ENCODE assay signal across 17 cellular contexts in genomic region chr2:128444044-128444771, GRCh38.
A peak's percentile ranks its signal among the peaks of the same experiment; 100 is the strongest.
DNase-seq lines count a peak whose midpoint lies in the region; ATAC-seq and TF ChIP-seq lines count a peak whose summit lies in the region.
"Had no signal": no experiment of that assay in that cellular context is flagged by ENCODE, and none has a peak within 500 bp of the region (broad histone marks: within the 10 kb centered on the region; RNA-seq: fewer than 3 reads in every experiment).

No MANE protein-coding gene starts in this region.

- whole genome bisulfite sequencing in neuronal stem cell (ENCODE audit: extremely low coverage in 2 of 2, insufficient read length in 2 of 2, insufficient replicate concordance in 1 of 2), 2 donors, result no CpG with 5 or more reads among the region's 7 CpGs

- no peak overlapping the region for H3K14ac ChIP-seq in neuronal stem cell (ENCODE audit: low read length)

- no peak overlapping the region for H4K91ac ChIP-seq in neuronal stem cell (ENCODE audit: low read depth, low read length, poor library complexity)

- H3K36me3 ChIP-seq in neuronal stem cell (replicated peaks in 1 of 2; ENCODE audit: control insufficient read depth in 2 of 2, insufficient read depth in 2 of 2, low read length in 2 of 2), result no peaks in the 10 kb centered on the region

- no peak overlapping the region for H3K4ac ChIP-seq in neuronal stem cell (ENCODE audit: low read length)

- H3K4me3 ChIP-seq in coronary artery (no peak overlapping the region), neuronal stem cell (ENCODE audit: low read length in 2 of 2) (no peak overlapping the region)
- H3K4me3 ChIP-seq: skin epidermis had no signal

- no peak overlapping the region for H2BK5ac ChIP-seq in neuronal stem cell (ENCODE audit: low read length)

- no peak overlapping the region for H2BK12ac ChIP-seq in neuronal stem cell (ENCODE audit: low read length)

- ATAC-seq in GM21717 (IDR thresholded peaks at IDR 0.05; ENCODE audit: unreplicated experiment) (no peak), HG03196 (IDR thresholded peaks at IDR 0.05; ENCODE audit: unreplicated experiment) (no peak)
- ATAC-seq: stimulated activated naive CD8-positive, alpha-beta T cell treated with anti-CD3 and anti-CD28 coated beads, Interleukin-15, Interleukin-2, amounts not matched to agents 100 U/mL and 50 U/mL, for 24 hours had no signal

- no peak overlapping the region for H2BK120ac ChIP-seq in neuronal stem cell (ENCODE audit: low read depth, low read length)

- peak overlapping the region; percentile 39 for H2AK5ac ChIP-seq in neuronal stem cell (ENCODE audit: low read depth, low read length)

- H3K9ac ChIP-seq in neuronal stem cell (ENCODE audit: low read depth, low read length, poor library complexity), result no peak overlapping the region

- TF ChIP-seq CTCF in C4-2B (conservative IDR thresholded peaks at IDR 0.05) (no peak), coronary artery (IDR thresholded peaks at IDR 0.05) (no peak)

- H3K27ac ChIP-seq in C4-2B, result peak overlapping the region; percentile 89
- H3K27ac ChIP-seq in coronary artery, result no peak overlapping the region
- H3K27ac ChIP-seq in neuronal stem cell (replicated peaks; ENCODE audit: low read length), result no peak overlapping the region

- peak; percentile 84 for DNase-seq in NCI-H1694 treated with DMSO at 0.1 percent for 48 hours (lab: John Stamatoyannopoulos, UW)
- DNase-seq in coronary artery (ENCODE audit: low spot score), result peak; percentile 57
- no peak for DNase-seq in neuronal stem cell (ENCODE audit: low spot score)
- no peak for DNase-seq in NCI-H748 (lab: John Stamatoyannopoulos, UW; ENCODE audit: unreplicated experiment)
- no peak for DNase-seq in dedifferentiated amniotic fluid mesenchymal stem cell (ENCODE audit: extremely low spot score)
- DNase-seq: activated CD4-positive, alpha-beta T cell treated with anti-CD3 and anti-CD28 coated beads, Interleukin-2, amount 50 U/mL, for 4 hours; DMS79 treated with DMSO at 0.1 percent for 48 hours; HCEC 1CT; NCI-H1436; NCI-H774; SHP77; stimulated activated naive CD8-positive, alpha-beta T cell treated with anti-CD3 and anti-CD28 coated beads, Interleukin-15, Interleukin-2, amounts not matched to agents 100 U/mL and 50 U/mL, for 24 hours; T1000 had no signal

- peak overlapping the region; percentile 84 for H3K18ac ChIP-seq in neuronal stem cell (ENCODE audit: low read length)

- peaks cover 0 to 9% of the 10 kb centered on the region in 2 donors for H3K4me1 ChIP-seq in neuronal stem cell (ENCODE audit: control insufficient read depth in 2 of 2, insufficient read depth in 1 of 2, low read depth in 1 of 2, low read length in 2 of 2)

- no peak overlapping the region for H4K8ac ChIP-seq in neuronal stem cell (ENCODE audit: low read depth, low read length)

- no peak overlapping the region for H3K4me2 ChIP-seq in neuronal stem cell (ENCODE audit: insufficient read depth, low read length, poor library complexity, severe bottlenecking)

- H3K79me1 ChIP-seq in neuronal stem cell (ENCODE audit: low read depth, low read length), result peaks cover 2% of the 10 kb centered on the region

- H2AFZ ChIP-seq in neuronal stem cell (ENCODE audit: low read length), result peak overlapping the region; percentile 37

- peak overlapping the region; percentile 10 for H2BK15ac ChIP-seq in neuronal stem cell (ENCODE audit: low read length)

- no peaks in the 10 kb centered on the region for H3K27me3 ChIP-seq in neuronal stem cell (ENCODE audit: control insufficient read depth in 3 of 3, insufficient read depth in 3 of 3, low read depth in 1 of 3, low read length in 3 of 3)

- H3K23ac ChIP-seq in neuronal stem cell (ENCODE audit: low read depth, low read length, poor library complexity), result no peak overlapping the region

- no peaks in the 10 kb centered on the region for H3K9me3 ChIP-seq in neuronal stem cell (replicated peaks in 1 of 2; ENCODE audit: control insufficient read depth in 2 of 2, insufficient read depth in 1 of 2, low read depth in 1 of 2, low read length in 2 of 2)

Comparison
In these comparisons a context has a peak if more than half of its experiments do, and no peak if none do; other contexts are left out.
1. DNase-seq: peak in NCI-H1694 treated with DMSO at 0.1 percent for 48 hours (single experiment) and coronary artery (single experiment); none in neuronal stem cell (single experiment), NCI-H748 (single experiment) and dedifferentiated amniotic fluid mesenchymal stem cell (single experiment).